ENCODE assay signal across 8 cellular contexts in the genomic region with DNA sequence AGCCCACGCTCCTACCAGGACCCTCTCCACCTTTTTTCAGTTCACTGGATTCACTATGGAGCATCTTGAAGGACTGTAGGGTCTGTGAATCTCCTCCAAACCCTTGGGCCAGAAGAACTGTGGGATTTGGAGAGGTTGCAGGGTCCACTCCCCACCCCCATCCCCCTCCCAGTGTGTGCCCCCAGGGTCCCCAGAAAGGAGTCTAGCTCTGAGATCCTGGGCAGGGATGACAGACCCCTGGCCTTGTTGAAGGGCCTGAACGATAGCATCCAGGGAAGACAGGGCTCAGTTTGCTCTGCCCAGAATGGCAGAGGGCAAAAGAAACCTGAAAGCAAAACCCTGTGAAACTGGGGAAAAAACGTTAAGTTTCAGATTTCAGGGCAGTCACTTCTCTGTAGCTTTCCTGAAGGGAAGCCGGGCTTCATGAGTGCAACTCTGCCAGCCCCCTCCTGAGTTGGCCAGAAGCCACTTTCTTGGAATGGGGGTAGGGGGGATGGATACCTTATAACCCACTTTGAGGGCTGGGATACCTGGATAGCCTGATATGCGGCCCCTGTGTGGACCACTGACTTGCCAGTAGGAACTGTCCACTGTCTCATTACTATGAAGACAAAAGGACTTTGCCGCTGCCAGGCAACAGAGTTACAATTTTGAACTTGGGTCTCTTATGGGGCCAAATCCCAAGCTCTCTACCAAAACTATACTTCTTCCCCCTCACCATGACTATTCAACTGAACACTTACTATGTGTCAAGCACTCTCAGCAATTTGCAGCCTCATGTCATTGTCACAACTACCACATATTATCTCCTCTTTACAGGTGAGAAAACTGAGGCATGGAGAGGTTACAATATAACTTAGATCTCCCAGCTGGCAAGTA. TPM values are rescaled to one million over a fixed set of nuclear protein-coding genes. Genes with fewer than 3 reads are reported as not detected.
DNase-seq lines count a peak whose midpoint lies in the region; ATAC-seq and TF ChIP-seq lines count a peak whose summit lies in the region.

No MANE protein-coding gene starts in this region.

- TF ChIP-seq CTCF in osteoblast (IDR thresholded peaks at IDR 0.05; ENCODE audit: extremely low read depth, low read depth, low read length) (no peak), foreskin fibroblast (IDR thresholded peaks at IDR 0.05; ENCODE audit: low read depth, low read length) (no peak)

- H3K27me3 ChIP-seq in CD8-positive, alpha-beta memory T cell (ENCODE audit: insufficient read depth, low read length, poor library complexity, severe bottlenecking), result no peaks in the 10 kb centered on the region
- peaks cover 53% of the 10 kb centered on the region for H3K27me3 ChIP-seq in NT2/D1 (ENCODE audit: insufficient read depth, insufficient read length)
- H3K27me3 ChIP-seq in duodenal mucosa (ENCODE audit: control insufficient read depth in 1 of 2, insufficient read depth in 2 of 2, low read length in 2 of 2), result no peaks in the 10 kb centered on the region
- H3K27me3 ChIP-seq in osteoblast (ENCODE audit: insufficient read depth, low read length), result no peaks in the 10 kb centered on the region

- POLR2A ChIA-PET in CD8-positive, alpha-beta memory T cell (lab: Charles Lee), result interaction anchor here (1.3 to 4.2 kb wide), 5 partner anchors 13 to 43 kb away, joined by 4 to 48 read pairs (median 24); a partner anchor contains a TSS

- H2AFZ ChIP-seq in osteoblast (ENCODE audit: low read length), result no peak overlapping the region

- H3K27ac ChIP-seq in CD8-positive, alpha-beta memory T cell (ENCODE audit: low read depth, low read length), result peak overlapping the region; percentile 84
- peak overlapping the region; percentile 89 for H3K27ac ChIP-seq in duodenal mucosa (ENCODE audit: low read depth, low read length)
- no peak overlapping the region for H3K27ac ChIP-seq in osteoblast (ENCODE audit: low read depth, low read length)

- peaks cover 57 to 71% (median 64%) of the 10 kb centered on the region in 3 donors for H3K4me1 Mint-ChIP-seq in CD8-positive, alpha-beta memory T cell

- peaks cover 51% of the 10 kb centered on the region for H3K4me1 ChIP-seq in CD8-positive, alpha-beta memory T cell (ENCODE audit: insufficient read depth, low read length)
- H3K4me1 ChIP-seq in NT2/D1 (ENCODE audit: insufficient read depth, insufficient read length) (peaks cover 14% of the 10 kb centered on the region), duodenal mucosa (ENCODE audit: control insufficient read depth in 1 of 2, insufficient read depth in 2 of 2, low read length in 2 of 2) (peaks cover 47 to 60% of the 10 kb centered on the region in 2 donors), osteoblast (ENCODE audit: insufficient read depth, low read length) (peaks cover 30% of the 10 kb centered on the region)

- DNase-seq in CD8-positive, alpha-beta memory T cell, result peak in 1 of 5 donors; percentile 19
- DNase-seq in NT2/D1 (ENCODE audit: low read depth, low spot score) (no peak), osteoblast (ENCODE audit: insufficient read length, low spot score, missing footprints) (peak; percentile 29), T1000 (lab: John Stamatoyannopoulos, UW) (no peak), foreskin fibroblast (no peak)

- peaks cover 8 to 20% (median 12%) of the 10 kb centered on the region in 3 donors for H3K36me3 Mint-ChIP-seq in CD8-positive, alpha-beta memory T cell

- H3K79me2 ChIP-seq in osteoblast (ENCODE audit: insufficient read depth, low read length), result peaks cover 12% of the 10 kb centered on the region

- peak overlapping the region; percentile 82 to 97 (median 97) for H3K4me3 Mint-ChIP-seq in CD8-positive, alpha-beta memory T cell

- peak overlapping the region; percentile 86 for H3K4me2 ChIP-seq in osteoblast (ENCODE audit: insufficient read depth, low read length)

- no peaks in the 10 kb centered on the region for H3K9me3 ChIP-seq in CD8-positive, alpha-beta memory T cell (ENCODE audit: low read length)
- H3K9me3 ChIP-seq in NT2/D1 (ENCODE audit: insufficient read depth, low read length) (no peaks in the 10 kb centered on the region), duodenal mucosa (ENCODE audit: control insufficient read depth in 1 of 2, low read length in 2 of 2) (no peaks in the 10 kb centered on the region), osteoblast (ENCODE audit: low read depth, low read length) (no peaks in the 10 kb centered on the region)

- no peaks in the 10 kb centered on the region for H4K20me1 ChIP-seq in osteoblast (ENCODE audit: insufficient read depth, low read length)

- peak overlapping the region; percentile 91 to 99 (median 95) for H3K27ac Mint-ChIP-seq in CD8-positive, alpha-beta memory T cell

- peak overlapping the region; percentile 98 for H3K4me3 ChIP-seq in CD8-positive, alpha-beta memory T cell (ENCODE audit: low read length)
- H3K4me3 ChIP-seq in NT2/D1 (ENCODE audit: insufficient read length, low read depth) (no peak overlapping the region), duodenal mucosa (ENCODE audit: low read depth in 1 of 2, low read length in 2 of 2) (peak overlapping the region; percentile 54 to 89), osteoblast (ENCODE audit: insufficient read depth, low read length) (no peak overlapping the region), foreskin fibroblast (ENCODE audit: low read depth in 1 of 2, low read length in 2 of 2) (peak overlapping the region in 1 of 2 donors; percentile 77)

- peak overlapping the region; percentile 12 for H3K9ac ChIP-seq in NT2/D1 (ENCODE audit: insufficient read length, low read depth)
- H3K9ac ChIP-seq in duodenal mucosa (ENCODE audit: low read depth in 1 of 2, low read length in 2 of 2), result peak overlapping the region; percentile 43 to 88

- H3K9me3 Mint-ChIP-seq in CD8-positive, alpha-beta memory T cell, result no peaks in the 10 kb centered on the region

- H3K27me3 Mint-ChIP-seq in CD8-positive, alpha-beta memory T cell, result no peaks in the 10 kb centered on the region

- peaks cover 19% of the 10 kb centered on the region for H3K36me3 ChIP-seq in CD8-positive, alpha-beta memory T cell (ENCODE audit: insufficient read depth, low read length)
- peaks cover 6% of the 10 kb centered on the region for H3K36me3 ChIP-seq in NT2/D1 (ENCODE audit: insufficient read depth, insufficient read length, low read length)
- H3K36me3 ChIP-seq in duodenal mucosa (ENCODE audit: control insufficient read depth in 1 of 2, insufficient read depth in 2 of 2, low read length in 2 of 2), result peaks cover 7 to 10% of the 10 kb centered on the region in 2 donors
- no peaks in the 10 kb centered on the region for H3K36me3 ChIP-seq in osteoblast (ENCODE audit: insufficient read depth, low read length)

- CTCF ChIA-PET in CD8-positive, alpha-beta memory T cell (lab: Charles Lee), result interaction anchor here (0.7 to 21.6 kb wide), 18 partner anchors 8 to 266 kb away, joined by 3 to 724 read pairs (median 5); a partner anchor contains a TSS

- ATAC-seq in GM19452 (IDR thresholded peaks at IDR 0.05; ENCODE audit: unreplicated experiment) (no peak), HG03342 (IDR thresholded peaks at IDR 0.05; ENCODE audit: unreplicated experiment) (no peak)

RNA-seq across cellular contexts. Expression of a gene that starts 1.6 kb away (rescaled TPM):
- total RNA-seq in CD8-positive, alpha-beta memory T cell, result 100 to 1,000 TPM; 216 to 222 TPM
- 92.8 TPM for polyA plus RNA-seq in CD8-positive, alpha-beta memory T cell
- 1.1 and 1.2 TPM in 2 replicates for total RNA-seq in osteoblast

RNA-seq across cellular contexts. Expression of a gene that starts 3.7 kb away (rescaled TPM):
- total RNA-seq in CD8-positive, alpha-beta memory T cell, result 100 to 1,000 TPM; 153 to 156 TPM
- polyA plus RNA-seq in CD8-positive, alpha-beta memory T cell, result 57.0 TPM
- total RNA-seq in osteoblast, result 56.5 and 66.6 TPM in 2 replicates

RNA-seq across cellular contexts. Expression of a gene that starts 43.9 kb away (rescaled TPM):
- 10 to 100 TPM; 51.8 to 55.0 TPM for total RNA-seq in CD8-positive, alpha-beta memory T cell
- polyA plus RNA-seq in CD8-positive, alpha-beta memory T cell, result 27.4 TPM
- total RNA-seq in osteoblast, result 8.5 and 8.7 TPM in 2 replicates

RNA-seq across cellular contexts. Expression of a gene that starts 45.7 kb away (rescaled TPM):
- total RNA-seq in CD8-positive, alpha-beta memory T cell, result 10 to 100 TPM; 11.5 to 13.0 TPM
- 15.8 TPM for polyA plus RNA-seq in CD8-positive, alpha-beta memory T cell
- 17.7 and 18.8 TPM in 2 replicates for total RNA-seq in osteoblast

Comparison
In these comparisons a context has a peak if more than half of its experiments do, and no peak if none do; other contexts are left out.
1. H3K4me3 ChIP-seq: peak in CD8-positive, alpha-beta memory T cell (single experiment) and duodenal mucosa (2 of 2); none in NT2/D1 (single experiment) and osteoblast (single experiment).
2. RNA of a gene that starts 1.6 kb away (total RNA-seq): 216 to 222 TPM in CD8-positive, alpha-beta memory T cell; 1.1 to 1.2 TPM in osteoblast; every median in the first group is over 10 times any median in the second.